36 cellular contexts compared by ENCODE assay signal in the genomic region with DNA sequence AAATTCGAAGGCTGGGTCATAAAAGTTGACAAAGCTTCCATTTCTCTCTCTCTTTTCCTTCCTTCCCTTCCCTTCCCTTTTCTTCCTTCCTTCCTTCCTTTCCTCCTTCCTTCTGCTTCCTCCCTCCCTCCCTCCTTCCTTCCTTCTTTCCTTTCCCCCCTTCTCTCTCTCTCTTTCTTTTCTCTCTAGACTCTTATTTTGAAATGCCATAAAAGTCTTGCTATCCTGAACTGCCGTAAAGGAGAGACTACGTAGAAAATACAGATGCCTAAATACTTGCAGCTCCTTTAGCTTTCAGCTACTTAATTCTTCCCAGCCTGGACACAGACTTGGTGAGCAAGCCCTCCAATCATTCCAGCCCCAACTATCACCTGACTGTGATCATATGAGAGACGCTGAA.
"Had no signal": no experiment of that assay in that cellular context is flagged by ENCODE, and none has a peak within 500 bp of the region (broad histone marks: within the 10 kb centered on the region; RNA-seq: fewer than 3 reads in every experiment).

No MANE protein-coding gene starts in this region.

- H3K4me1 ChIP-seq: adrenal gland, body of pancreas, breast epithelium had no signal

- H3K4me3 ChIP-seq: adrenal gland, body of pancreas, breast epithelium had no signal

- FAIRE-seq: astrocyte, colon, TTC549 had no signal

- H3K27me3 ChIP-seq: adrenal gland, body of pancreas, brain microvascular endothelial cell, breast epithelium had no signal

- H3K36me3 Mint-ChIP-seq: activated CD4-positive, alpha-beta memory T cell treated with anti-CD3 and anti-CD28 coated beads for 36 hours; activated naive CD4-positive, alpha-beta T cell treated with anti-CD3 and anti-CD28 coated beads, Interleukin-2, amount 50 U/mL, for 72 hours; activated naive CD8-positive, alpha-beta T cell treated with anti-CD3 and anti-CD28 coated beads for 36 hours had no signal

- H3K9me3 ChIP-seq: adrenal gland, body of pancreas, breast epithelium had no signal

- H3K27me3 Mint-ChIP-seq: activated B cell treated with CpG ODN at 0.5 μM for 24 hours; activated CD4-positive, alpha-beta memory T cell treated with anti-CD3 and anti-CD28 coated beads for 36 hours; activated CD4-positive, alpha-beta T cell treated with anti-CD3 and anti-CD28 coated beads, Interleukin-2, amount 10 ng/mL, durations not matched to agents 24 days and 14 days; activated CD8-positive, alpha-beta T cell treated with anti-CD3 and anti-CD28 coated beads for 36 hours; activated naive CD8-positive, alpha-beta T cell treated with anti-CD3 and anti-CD28 coated beads for 36 hours; activated T-helper 17 cell treated with anti-CD3 and anti-CD28 coated beads, Interleukin-2, amount 50 U/mL, for 72 hours had no signal

- H3K4me3 Mint-ChIP-seq: activated B cell treated with CpG ODN at 0.5 μM for 24 hours; activated CD4-positive, alpha-beta memory T cell treated with anti-CD3 and anti-CD28 coated beads for 36 hours; activated CD4-positive, alpha-beta T cell treated with anti-CD3 and anti-CD28 coated beads, Interleukin-2, amount 10 ng/mL, durations not matched to agents 24 days and 14 days; activated CD8-positive, alpha-beta T cell treated with anti-CD3 and anti-CD28 coated beads for 36 hours; activated naive CD4-positive, alpha-beta T cell treated with anti-CD3 and anti-CD28 coated beads for 36 hours; activated naive CD8-positive, alpha-beta T cell treated with anti-CD3 and anti-CD28 coated beads for 36 hours; activated T-cell treated with anti-CD3 and anti-CD28 coated beads, Interleukin-2, amount 50 U/mL, for 4 hours; activated T-cell treated with anti-CD3 and anti-CD28 coated beads, Interleukin-2, amount 50 U/mL, for 72 hours; activated T-helper 1 cell treated with anti-CD3 and anti-CD28 coated beads, Interleukin-12 subunit alpha, Interleukin-12 subunit beta, Interleukin-2, Interleukin-4 antibody, amounts not matched to agents 30 ng/mL and 10 ng/mL and 1 ng/mL, durations not matched to agents 14 hours and 24 hours and 36 hours; activated T-helper 17 cell treated with anti-CD3 and anti-CD28 coated beads, Interleukin-2, amount 50 U/mL, for 72 hours; T-helper 2 cell treated with Interferon-gamma antibody and Interleukin-4, amounts not matched to agents 5 μg/mL and 100 μg/mL, for 36 hours had no signal

- H3K27ac Mint-ChIP-seq: activated B cell treated with CpG ODN at 0.5 μM for 24 hours; activated CD4-positive, alpha-beta memory T cell treated with anti-CD3 and anti-CD28 coated beads for 36 hours; activated CD4-positive, alpha-beta T cell treated with anti-CD3 and anti-CD28 coated beads, Interleukin-2, amount 10 ng/mL, durations not matched to agents 24 days and 14 days; activated CD8-positive, alpha-beta T cell treated with anti-CD3 and anti-CD28 coated beads for 36 hours; activated naive CD4-positive, alpha-beta T cell treated with anti-CD3 and anti-CD28 coated beads for 36 hours; activated naive CD4-positive, alpha-beta T cell treated with anti-CD3 and anti-CD28 coated beads, Interleukin-2, amount 50 U/mL, for 72 hours; activated naive CD8-positive, alpha-beta T cell treated with anti-CD3 and anti-CD28 coated beads for 36 hours; activated T-cell treated with anti-CD3 and anti-CD28 coated beads, Interleukin-2, amount 50 U/mL, for 72 hours; activated T-helper 1 cell treated with anti-CD3 and anti-CD28 coated beads, Interleukin-12 subunit alpha, Interleukin-12 subunit beta, Interleukin-2, Interleukin-4 antibody, amounts not matched to agents 30 ng/mL and 10 ng/mL and 1 ng/mL, durations not matched to agents 14 hours and 24 hours and 36 hours; activated T-helper 17 cell treated with anti-CD3 and anti-CD28 coated beads, Interleukin-2, amount 50 U/mL, for 72 hours; T-helper 2 cell treated with Interferon-gamma antibody and Interleukin-4, amounts not matched to agents 5 μg/mL and 100 μg/mL, for 36 hours had no signal

- H3K27ac ChIP-seq: adrenal gland, body of pancreas, brain microvascular endothelial cell, breast epithelium, VCaP had no signal

- H3K4me1 Mint-ChIP-seq: activated B cell treated with CpG ODN at 0.5 μM for 24 hours; activated CD4-positive, alpha-beta T cell treated with anti-CD3 and anti-CD28 coated beads, Interleukin-2, amount 10 ng/mL, durations not matched to agents 24 days and 14 days; activated naive CD8-positive, alpha-beta T cell treated with anti-CD3 and anti-CD28 coated beads for 36 hours; activated T-helper 17 cell treated with anti-CD3 and anti-CD28 coated beads, Interleukin-2, amount 50 U/mL, for 72 hours had no signal

- DNase-seq: activated B cell treated with CpG ODN at 0.5 μM for 24 hours; activated CD4-positive, alpha-beta memory T cell treated with anti-CD3 and anti-CD28 coated beads for 36 hours; activated CD4-positive, alpha-beta T cell treated with anti-CD3 and anti-CD28 coated beads for 4 hours; activated CD4-positive, alpha-beta T cell treated with anti-CD3 and anti-CD28 coated beads, Interleukin-2, amount 10 ng/mL, durations not matched to agents 24 days and 14 days; activated CD4-positive, alpha-beta T cell treated with anti-CD3 and anti-CD28 coated beads, Interleukin-2, amount 50 U/mL, for 1 hour; activated CD4-positive, alpha-beta T cell treated with anti-CD3 and anti-CD28 coated beads, Interleukin-2, amount 50 U/mL, for 4 hours; activated CD4-positive, CD25-positive, alpha-beta regulatory T cell treated with anti-CD3 and anti-CD28 coated beads, Interleukin-2, amount 50 U/mL, for 72 hours; activated CD8-positive, alpha-beta memory T cell treated with anti-CD3 and anti-CD28 coated beads, Interleukin-2, amount 50 U/mL, for 4 hours; activated CD8-positive, alpha-beta T cell treated with anti-CD3 and anti-CD28 coated beads for 36 hours; activated effector memory CD4-positive, alpha-beta T cell treated with anti-CD3 and anti-CD28 coated beads, Interleukin-2, amount 50 U/mL, for 16 hours; activated gamma-delta T cell treated with Interleukin-2 at 50 U/mL for 16 hours; activated naive CD4-positive, alpha-beta T cell; activated naive CD4-positive, alpha-beta T cell treated with anti-CD3 and anti-CD28 coated beads for 36 hours; activated naive CD4-positive, alpha-beta T cell treated with anti-CD3 and anti-CD28 coated beads, Interleukin-2, amount 50 U/mL, for 16 hours; activated naive CD8-positive, alpha-beta T cell treated with anti-CD3 and anti-CD28 coated beads for 36 hours; activated T-cell treated with anti-CD3 and anti-CD28 coated beads for 4 hours; activated T-cell treated with anti-CD3 and anti-CD28 coated beads, Interleukin-2, amount 50 U/mL, for 1 hour; activated T-cell treated with anti-CD3 and anti-CD28 coated beads, Interleukin-2, amount 50 U/mL, for 4 hours; activated T-cell treated with anti-CD3 and anti-CD28 coated beads, Interleukin-2, amount 50 U/mL, for 72 hours; adrenal gland; amniotic stem cell; aorta; body of pancreas; brain microvascular endothelial cell; central memory CD4-positive, alpha-beta T cell; T-helper 2 cell; T-helper 9 cell had no signal

- H3K36me3 ChIP-seq: adrenal gland, brain microvascular endothelial cell, breast epithelium had no signal

- H3K9me3 Mint-ChIP-seq: activated CD4-positive, alpha-beta T cell treated with anti-CD3 and anti-CD28 coated beads, Interleukin-2, amount 10 ng/mL, durations not matched to agents 24 days and 14 days; activated T-helper 1 cell treated with anti-CD3 and anti-CD28 coated beads, Interleukin-12 subunit alpha, Interleukin-12 subunit beta, Interleukin-2, Interleukin-4 antibody, amounts not matched to agents 30 ng/mL and 10 ng/mL and 1 ng/mL, durations not matched to agents 14 hours and 24 hours and 36 hours had no signal

- ATAC-seq: activated CD8-positive, alpha-beta T cell treated with anti-CD3 and anti-CD28 coated beads for 36 hours; activated naive CD4-positive, alpha-beta T cell treated with anti-CD3 and anti-CD28 coated beads, Interleukin-2, amount 50 U/mL, for 72 hours; activated T-cell treated with anti-CD3 and anti-CD28 coated beads, Interleukin-2, amount 50 U/mL, for 4 hours; activated T-cell treated with anti-CD3 and anti-CD28 coated beads, Interleukin-2, amount 50 U/mL, for 72 hours; activated T-helper 17 cell treated with anti-CD3 and anti-CD28 coated beads, Interleukin-2, amount 50 U/mL, for 72 hours; body of pancreas had no signal
